1 cellular context compared by ENCODE assay signal in genomic region chr9:87569008-87569908, GRCh38.
TF ChIP-seq lines count a peak whose summit lies in the region.

No MANE protein-coding gene starts in this region.

TF ChIP-seq in HepG2, 621 proteins besides CTCF, POLR2A, EP300 and RAD21 (continued from another document and continues in another):
- TF ChIP-seq ZNF407 (CRISPR knock-in tag; IDR thresholded peaks at IDR 0.05; ENCODE audit: not compliant biosample characterization) = no peak
- TF ChIP-seq ZNF75D (CRISPR knock-in tag; IDR thresholded peaks at IDR 0.05; ENCODE audit: borderline replicate concordance) = no peak
- TF ChIP-seq SIN3A (IDR thresholded peaks at IDR 0.05; ENCODE audit: borderline replicate concordance, low read depth, low read length) = 0 out of 2 replicates have a peak, but pooled peaks have one; percentile 33
- TF ChIP-seq PATZ1 (CRISPR knock-in tag; IDR thresholded peaks at IDR 0.05) = peak; percentile 48; the same call in 1 of the 2 replicates
- TF ChIP-seq ADNP (CRISPR knock-in tag; IDR thresholded peaks at IDR 0.05) = no peak
- no peak for TF ChIP-seq ZNF18 (CRISPR knock-in tag; IDR thresholded peaks at IDR 0.05; ENCODE audit: insufficient replicate concordance)
- no peak for TF ChIP-seq MXD1 (CRISPR knock-in tag; IDR thresholded peaks at IDR 0.05)
- TF ChIP-seq BRCA1 (CRISPR knock-in tag; IDR thresholded peaks at IDR 0.05) = 0 out of 2 replicates have a peak, but pooled peaks have one; percentile 73
- no peak for TF ChIP-seq RFX3 (CRISPR knock-in tag; IDR thresholded peaks at IDR 0.05)
- no peak for TF ChIP-seq HBP1 (CRISPR knock-in tag; IDR thresholded peaks at IDR 0.05; ENCODE audit: low read depth)
- no peak for TF ChIP-seq TIGD3 (CRISPR knock-in tag; IDR thresholded peaks at IDR 0.05; ENCODE audit: borderline replicate concordance)
- TF ChIP-seq TEAD2 (CRISPR knock-in tag; IDR thresholded peaks at IDR 0.05) = no peak
- TF ChIP-seq KAT7 (CRISPR knock-in tag; IDR thresholded peaks at IDR 0.05; ENCODE audit: borderline replicate concordance) = no peak; the same call in 1 of the 2 replicates
- TF ChIP-seq NFAT5 (CRISPR knock-in tag; IDR thresholded peaks at IDR 0.05) = no peak
- TF ChIP-seq TFDP2 (CRISPR knock-in tag; IDR thresholded peaks at IDR 0.05) = peak; percentile 40; the same call in 1 of the 2 replicates
- peak; percentile 68; the same call in 1 of the 2 replicates for TF ChIP-seq ESRRA (CRISPR knock-in tag; IDR thresholded peaks at IDR 0.05; ENCODE audit: low read depth)
- TF ChIP-seq ZNF549 (CRISPR knock-in tag; IDR thresholded peaks at IDR 0.05) = no peak
- no peak for TF ChIP-seq NFYB (CRISPR knock-in tag; IDR thresholded peaks at IDR 0.05)
- no peak for TF ChIP-seq NRL (CRISPR knock-in tag; IDR thresholded peaks at IDR 0.05; ENCODE audit: borderline replicate concordance)
- TF ChIP-seq IRF2 (CRISPR knock-in tag; IDR thresholded peaks at IDR 0.05) = peak; percentile 53
- TF ChIP-seq TARDBP (CRISPR knock-in tag; IDR thresholded peaks at IDR 0.05) = peak; percentile 70; the same call in 1 of the 2 replicates
- no peak for TF ChIP-seq NONO (IDR thresholded peaks at IDR 0.05)
- peak; percentile 72 for TF ChIP-seq NONO (CRISPR knock-in tag; conservative IDR thresholded peaks at IDR 0.05)
- no peak for TF ChIP-seq ZNF260 (CRISPR knock-in tag; IDR thresholded peaks at IDR 0.05; ENCODE audit: borderline replicate concordance, low read depth)
